ENCODE assay signal across 28 cellular contexts in the genomic region with DNA sequence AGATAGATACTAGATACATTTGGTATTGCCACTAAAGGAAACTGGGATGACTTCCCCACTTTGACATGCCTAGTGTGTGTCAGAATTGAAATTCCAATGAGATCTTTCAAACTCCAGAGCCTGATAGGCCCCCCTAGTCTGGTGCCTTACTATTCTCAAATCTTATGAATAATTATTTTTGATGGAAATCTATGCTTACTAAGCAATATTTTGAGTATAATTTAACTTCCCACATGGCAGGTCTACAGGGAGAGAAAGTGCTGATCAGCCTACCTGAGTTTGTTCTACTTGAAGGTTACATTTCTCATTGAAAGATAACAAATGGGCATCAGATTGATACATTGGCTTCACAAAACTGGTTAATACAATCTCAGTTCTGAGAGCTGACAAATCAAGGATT.
"Had no signal": no experiment of that assay in that cellular context is flagged by ENCODE, and none has a peak within 500 bp of the region (broad histone marks: within the 10 kb centered on the region; RNA-seq: fewer than 3 reads in every experiment).

No MANE protein-coding gene starts in this region.

- H3K36me3 ChIP-seq: colonic mucosa, esophagus muscularis mucosa, esophagus squamous epithelium, gastrocnemius medialis, gastroesophageal sphincter, heart left ventricle, heart right ventricle had no signal

- H3K4me1 ChIP-seq: colonic mucosa, esophagus muscularis mucosa, esophagus squamous epithelium, foreskin keratinocyte, gastrocnemius medialis, gastroesophageal sphincter, heart left ventricle, heart right ventricle had no signal

- ATAC-seq: effector memory CD8-positive, alpha-beta T cell; esophagus mucosa; foreskin keratinocyte; gastrocnemius medialis; gastroesophageal sphincter; heart left ventricle; heart right ventricle had no signal

- H3K27ac ChIP-seq: colonic mucosa, coronary artery, dorsolateral prefrontal cortex, epithelial cell of prostate, esophagus muscularis mucosa, esophagus squamous epithelium, foreskin keratinocyte, gastrocnemius medialis, gastroesophageal sphincter, heart left ventricle, heart right ventricle had no signal

- H3K4me3 ChIP-seq: colonic mucosa, coronary artery, dorsolateral prefrontal cortex, esophagus muscularis mucosa, esophagus squamous epithelium, gastrocnemius medialis, gastroesophageal sphincter, heart left ventricle, heart right ventricle had no signal

- H3K27me3 ChIP-seq: colonic mucosa, dorsolateral prefrontal cortex, esophagus muscularis mucosa, esophagus squamous epithelium, gastrocnemius medialis, gastroesophageal sphincter, heart left ventricle, heart right ventricle had no signal

- H3K9me3 ChIP-seq: colonic mucosa, esophagus muscularis mucosa, esophagus squamous epithelium, gastrocnemius medialis, gastroesophageal sphincter, heart left ventricle, heart right ventricle had no signal

- DNase-seq: colonic mucosa; cortex of kidney; dermis blood vessel endothelial cell; dorsolateral prefrontal cortex; effector CD4-positive, alpha-beta T cell; effector CD8-positive, alpha-beta T cell; effector memory CD4-positive, alpha-beta T cell; effector memory CD8-positive, alpha-beta T cell; endodermal cell; erythroblast; esophagus squamous epithelium; foreskin fibroblast; foreskin keratinocyte; foreskin melanocyte; gastrocnemius medialis; glutamatergic neuron; head of caudate nucleus; heart left ventricle; heart right ventricle had no signal

- FAIRE-seq: colon, endometrium, endothelial cell of umbilical vein, frontal cortex had no signal
